Comparison of ENCODE assay signal across 22 cellular contexts in genomic region chr6:49097116-49097515, GRCh38.
"Had no signal": no experiment of that assay in that cellular context is flagged by ENCODE, and none has a peak within 500 bp of the region (broad histone marks: within the 10 kb centered on the region; RNA-seq: fewer than 3 reads in every experiment).

No MANE protein-coding gene starts in this region.

- H3K4me3 ChIP-seq: Peyer's patch had no signal

- ATAC-seq: activated CD8-positive, alpha-beta T cell treated with anti-CD3 and anti-CD28 coated beads for 36 hours; activated T-cell treated with anti-CD3 and anti-CD28 coated beads, Interleukin-2, amount 50 U/mL, for 72 hours; T-cell had no signal

- H3K9me3 ChIP-seq: Peyer's patch had no signal

- H3K27me3 ChIP-seq: Peyer's patch had no signal

- H3K27ac ChIP-seq: Peyer's patch, RWPE1 had no signal

- H3K4me1 ChIP-seq: Peyer's patch had no signal

- H3K36me3 ChIP-seq: Peyer's patch had no signal

- DNase-seq: activated CD4-positive, alpha-beta T cell treated with anti-CD3 and anti-CD28 coated beads, Interleukin-2, amount 50 U/mL, for 1 hour; activated CD4-positive, CD25-positive, alpha-beta regulatory T cell; activated CD8-positive, alpha-beta memory T cell treated with anti-CD3 and anti-CD28 coated beads, Interleukin-2, amount 50 U/mL, for 4 hours; activated gamma-delta T cell treated with Interleukin-2 at 50 U/mL for 16 hours; activated naive CD4-positive, alpha-beta T cell treated with anti-CD3 and anti-CD28 coated beads, Interleukin-2, amount 10 ng/mL, durations not matched to agents 7 days and 5 days; activated naive CD8-positive, alpha-beta T cell treated with anti-CD3 and anti-CD28 coated beads for 36 hours; activated T-cell treated with anti-CD3 and anti-CD28 coated beads, Interleukin-2, amount 50 U/mL, for 72 hours; anterior cingulate cortex; cerebellar nuclear complex; MM.1S; NCI-H1092; NCI-H1417; NCI-H1930; NCI-H446; NCI-H524; NCI-H82; Peyer's patch; Right ventricle myocardium superior; T-cell; T1000 had no signal
